Comparison of ENCODE assay signal across 21 cellular contexts in genomic region chr9:13491493-13492424, GRCh38.
A peak's percentile ranks its signal among the peaks of the same experiment; 100 is the strongest.
DNase-seq lines count a peak whose midpoint lies in the region; ATAC-seq and TF ChIP-seq lines count a peak whose summit lies in the region.
"Had no signal": no experiment of that assay in that cellular context is flagged by ENCODE, and none has a peak within 500 bp of the region (broad histone marks: within the 10 kb centered on the region; RNA-seq: fewer than 3 reads in every experiment).

No MANE protein-coding gene starts in this region.

- H3K9me3 Mint-ChIP-seq in neural progenitor cell: peaks cover 3% of the 10 kb centered on the region

- peaks cover 14% of the 10 kb centered on the region for H3K4me1 Mint-ChIP-seq in neural progenitor cell
- H3K4me1 Mint-ChIP-seq: natural killer cell had no signal

- H3K9me3 ChIP-seq in HAP-1: no peaks in the 10 kb centered on the region
- H3K9me3 ChIP-seq in NT2/D1 (ENCODE audit: insufficient read depth, low read length): no peaks in the 10 kb centered on the region
- H3K9me3 ChIP-seq in esophagus muscularis mucosa: no peaks in the 10 kb centered on the region
- H3K9me3 ChIP-seq in neural progenitor cell (ENCODE audit: low read depth): no peaks in the 10 kb centered on the region
- H3K9me3 ChIP-seq: Peyer's patch, SJSA1, upper lobe of left lung had no signal

- no peaks in the 10 kb centered on the region for H3K27me3 ChIP-seq in HAP-1 (ENCODE audit: low read depth)
- H3K27me3 ChIP-seq in NT2/D1 (ENCODE audit: insufficient read depth, insufficient read length): no peaks in the 10 kb centered on the region
- no peaks in the 10 kb centered on the region for H3K27me3 ChIP-seq in esophagus muscularis mucosa
- H3K27me3 ChIP-seq in neural progenitor cell: no peaks in the 10 kb centered on the region
- H3K27me3 ChIP-seq: Peyer's patch, SJSA1, upper lobe of left lung had no signal

- H3K27me3 Mint-ChIP-seq in neural progenitor cell (ENCODE audit: insufficient read depth, low read depth): no peaks in the 10 kb centered on the region

- intact Hi-C loops in esophagus muscularis mucosa (cut with DNase I): no loop called here

- H3K9ac ChIP-seq in NT2/D1 (ENCODE audit: insufficient read length, low read depth) (no peak overlapping the region), neural progenitor cell (no peak overlapping the region)

- H3K79me2 ChIP-seq in neural progenitor cell (ENCODE audit: low read depth): no peaks in the 10 kb centered on the region

- H3F3A ChIP-seq in neural progenitor cell (ENCODE audit: low read depth): no peaks in the 10 kb centered on the region

- H3K4me1 ChIP-seq in HAP-1: peaks cover 23% of the 10 kb centered on the region
- H3K4me1 ChIP-seq in NT2/D1 (ENCODE audit: insufficient read depth, insufficient read length): peaks cover 3% of the 10 kb centered on the region
- H3K4me1 ChIP-seq in esophagus muscularis mucosa: peaks cover 0 to 14% (median 6%) of the 10 kb centered on the region in 4 donors
- H3K4me1 ChIP-seq in neural progenitor cell: peaks cover 14% of the 10 kb centered on the region
- H3K4me1 ChIP-seq: Peyer's patch, SJSA1 had no signal

- H3K4me3 ChIP-seq in HAP-1 (no peak overlapping the region), NT2/D1 (ENCODE audit: insufficient read length, low read depth) (no peak overlapping the region), esophagus muscularis mucosa (no peak overlapping the region), neural progenitor cell (no peak overlapping the region)
- H3K4me3 ChIP-seq: Peyer's patch, SJSA1, upper lobe of left lung had no signal

- no peak for TF ChIP-seq POLR2A in esophagus muscularis mucosa (IDR thresholded peaks at IDR 0.05; ENCODE audit: low read depth)

- no peaks in the 10 kb centered on the region for H3K36me3 Mint-ChIP-seq in neural progenitor cell
- H3K36me3 Mint-ChIP-seq: CD8-positive, alpha-beta T cell; mesothelial cell of epicardium; natural killer cell had no signal

- H3K27ac Mint-ChIP-seq in neural progenitor cell: no peak overlapping the region
- H3K27ac Mint-ChIP-seq: CD8-positive, alpha-beta T cell; natural killer cell had no signal

- in situ Hi-C loops in HAP-1 (cut with MboI; ENCODE audit: low sequenced_read_pairs): no loop called here

- no peak overlapping the region for H2AFZ ChIP-seq in neural progenitor cell (replicated peaks)

- 89% methylated on average over 11 of the region's 11 CpGs for WGBS in esophagus muscularis mucosa

- ATAC-seq in HG03469 (IDR thresholded peaks at IDR 0.05; ENCODE audit: unreplicated experiment) (no peak), GM18868 (IDR thresholded peaks at IDR 0.05; ENCODE audit: unreplicated experiment) (no peak)
- ATAC-seq: CD8-positive, alpha-beta T cell; natural killer cell; stimulated activated naive CD8-positive, alpha-beta T cell treated with anti-CD3 and anti-CD28 coated beads, Interleukin-15, Interleukin-2, amounts not matched to agents 100 U/mL and 50 U/mL, for 24 hours had no signal

- H3K27ac ChIP-seq in esophagus muscularis mucosa (replicated peaks in 1 of 4): peak overlapping the region in 3 of 4 donors; percentile 13 to 42 (median 40)
- no peak overlapping the region for H3K27ac ChIP-seq in neural progenitor cell
- H3K27ac ChIP-seq: Peyer's patch, SJSA1, upper lobe of left lung had no signal

- no peak for TF ChIP-seq CTCF in esophagus muscularis mucosa (IDR thresholded peaks at IDR 0.05)
- TF ChIP-seq CTCF in neural progenitor cell (IDR thresholded peaks at IDR 0.05): no peak

- no peak overlapping the region for H3K4me3 Mint-ChIP-seq in neural progenitor cell
- H3K4me3 Mint-ChIP-seq: CD8-positive, alpha-beta T cell; mesothelial cell of epicardium; natural killer cell had no signal

- H4K20me1 ChIP-seq in neural progenitor cell (ENCODE audit: low read depth): no peaks in the 10 kb centered on the region

- peak overlapping the region; percentile 3 for H3K4me2 ChIP-seq in neural progenitor cell

- no peaks in the 10 kb centered on the region for H3K36me3 ChIP-seq in HAP-1 (replicated peaks)
- no peaks in the 10 kb centered on the region for H3K36me3 ChIP-seq in NT2/D1 (ENCODE audit: insufficient read depth, insufficient read length, low read length)
- no peaks in the 10 kb centered on the region for H3K36me3 ChIP-seq in esophagus muscularis mucosa
- H3K36me3 ChIP-seq in neural progenitor cell: no peaks in the 10 kb centered on the region
- H3K36me3 ChIP-seq: Peyer's patch, SJSA1, upper lobe of left lung had no signal

- no peak for TF ChIP-seq EP300 in esophagus muscularis mucosa (IDR thresholded peaks at IDR 0.05)

- peak; percentile 45 to 97 for DNase-seq in HAP-1 (ENCODE audit: low spot score in 2 of 2)
- peak; percentile 75 for DNase-seq in NT2/D1 (ENCODE audit: low read depth, low spot score)
- DNase-seq in esophagus muscularis mucosa (ENCODE audit: extremely low spot score): no peak
- DNase-seq in neural progenitor cell (ENCODE audit: low spot score): peak; percentile 40
- DNase-seq in NCI-H2107 treated with DMSO at 0.1 percent for 48 hours (lab: John Stamatoyannopoulos, UW; ENCODE audit: unreplicated experiment): no peak
- DNase-seq in stimulated activated CD4-positive, alpha-beta T cell treated with anti-CD3 and anti-CD28 coated beads, Interleukin-2, amount 100 ng/mL, for 24 hours: no peak
- DNase-seq: activated CD4-positive, alpha-beta T cell treated with anti-CD3 and anti-CD28 coated beads, Interleukin-2, amount 50 U/mL, for 48 hours; activated effector memory CD4-positive, alpha-beta T cell treated with Interleukin-2 at 50 U/mL for 16 hours; CD8-positive, alpha-beta T cell; cortex of kidney; natural killer cell; NCI-H1048; Peyer's patch; posterior cingulate gyrus; stimulated activated CD4-positive, alpha-beta T cell treated with anti-CD3 and anti-CD28 coated beads, Interleukin-1b, Interleukin-23, amount 100 ng/mL, for 48 hours; stimulated activated naive CD8-positive, alpha-beta T cell treated with anti-CD3 and anti-CD28 coated beads, Interleukin-15, Interleukin-2, amounts not matched to agents 100 U/mL and 50 U/mL, for 24 hours; upper lobe of left lung had no signal

Comparison
In these comparisons a context has a peak if more than half of its experiments do, and no peak if none do; other contexts are left out.
1. DNase-seq: peak in HAP-1 (2 of 2), NT2/D1 (single experiment) and neural progenitor cell (single experiment); none in esophagus muscularis mucosa (single experiment), NCI-H2107 treated with DMSO at 0.1 percent for 48 hours (single experiment) and stimulated activated CD4-positive, alpha-beta T cell treated with anti-CD3 and anti-CD28 coated beads, Interleukin-2, amount 100 ng/mL, for 24 hours (0 of 2).